In genomic region chr21:34790341-34790740, GRCh38 we compare ENCODE assay signal across 16 cellular contexts.
"Had no signal": no experiment of that assay in that cellular context is flagged by ENCODE, and none has a peak within 500 bp of the region (broad histone marks: within the 10 kb centered on the region; RNA-seq: fewer than 3 reads in every experiment).

No MANE protein-coding gene starts in this region.

- H3K9me3 ChIP-seq: colonic mucosa, left ventricle myocardium inferior, lower lobe of right lung, sigmoid colon, tibial nerve, upper lobe of right lung had no signal

- H3K36me3 ChIP-seq: colonic mucosa, left ventricle myocardium inferior had no signal

- H3K27me3 ChIP-seq: colonic mucosa, foreskin keratinocyte, sigmoid colon, tibial nerve, upper lobe of right lung had no signal

- ATAC-seq: foreskin keratinocyte; lower lobe of right lung; natural killer cell; stimulated activated memory B cell treated with anti-CD40 and anti-IgM and Interleukin-4, amounts not matched to agents 10 μg/mL and 1 μg/mL and 100 μg/mL, for 72 hours; upper lobe of right lung had no signal

- H3K4me3 ChIP-seq: colonic mucosa, left ventricle myocardium inferior, lower lobe of right lung, sigmoid colon, tibial nerve, upper lobe of right lung had no signal

- DNase-seq: colonic mucosa; dermis blood vessel endothelial cell; endodermal cell; erythroblast; foreskin keratinocyte; immature natural killer cell; left ventricle myocardium inferior; lower lobe of right lung; natural killer cell; posterior cingulate gyrus; sigmoid colon; stimulated activated CD4-positive, alpha-beta T cell treated with anti-CD3 and anti-CD28 coated beads, Interleukin-4, amount 100 ng/mL, for 24 hours; upper lobe of right lung had no signal

- FAIRE-seq: keratinocyte had no signal

- H3K27ac ChIP-seq: colonic mucosa, foreskin keratinocyte, left ventricle myocardium inferior, lower lobe of right lung, sigmoid colon, tibial nerve, upper lobe of right lung had no signal

- H3K4me1 ChIP-seq: colonic mucosa had no signal
